13 cellular contexts compared by ENCODE assay signal in the genomic region with DNA sequence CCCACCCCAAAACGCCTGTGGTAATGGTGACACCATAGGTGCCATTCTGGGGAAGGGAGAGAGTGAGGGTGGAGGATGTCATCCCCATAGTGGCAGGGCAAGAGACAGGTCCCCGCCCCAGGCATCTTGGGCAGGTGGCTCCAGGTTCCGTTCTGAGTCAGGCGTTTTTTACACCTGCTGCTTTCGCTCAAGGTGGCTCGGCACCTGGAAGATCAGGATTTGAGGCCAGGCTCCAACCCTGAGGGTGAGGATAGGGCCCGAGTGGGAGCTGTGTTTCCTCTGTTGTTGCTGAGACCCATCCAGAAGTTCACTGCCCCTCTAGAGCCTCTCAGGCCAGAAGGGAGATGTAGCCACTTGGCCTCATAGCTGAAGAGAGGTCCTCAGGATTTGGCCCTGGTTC. TPM values are rescaled to one million over a fixed set of nuclear protein-coding genes. Genes with fewer than 3 reads are reported as not detected.
DNase-seq lines count a peak whose midpoint lies in the region; ATAC-seq and TF ChIP-seq lines count a peak whose summit lies in the region.
"Had no signal": no experiment of that assay in that cellular context is flagged by ENCODE, and none has a peak within 500 bp of the region (broad histone marks: within the 10 kb centered on the region; RNA-seq: fewer than 3 reads in every experiment).

No MANE protein-coding gene starts in this region.

- no peaks in the 10 kb centered on the region for H3K9me3 Mint-ChIP-seq in activated T-cell treated with anti-CD3 and anti-CD28 coated beads, Interleukin-2, amount 50 U/mL, for 24 hours
- H3K9me3 Mint-ChIP-seq in chondrocyte (ENCODE audit: low read depth), result no peaks in the 10 kb centered on the region
- H3K9me3 Mint-ChIP-seq: activated CD4-positive, alpha-beta memory T cell treated with anti-CD3 and anti-CD28 coated beads, Interleukin-2, amount 10 ng/mL, durations not matched to agents 7 days and 5 days had no signal

- no peak overlapping the region for H3K27ac Mint-ChIP-seq in activated T-cell treated with anti-CD3 and anti-CD28 coated beads, Interleukin-2, amount 50 U/mL, for 24 hours
- H3K27ac Mint-ChIP-seq in chondrocyte (ENCODE audit: unreplicated experiment), result peak overlapping the region; percentile 75

- H3K27me3 Mint-ChIP-seq in activated T-cell treated with anti-CD3 and anti-CD28 coated beads, Interleukin-2, amount 50 U/mL, for 24 hours, result no peaks in the 10 kb centered on the region
- no peaks in the 10 kb centered on the region for H3K27me3 Mint-ChIP-seq in chondrocyte (ENCODE audit: low read depth)
- H3K27me3 Mint-ChIP-seq: activated CD4-positive, alpha-beta memory T cell treated with anti-CD3 and anti-CD28 coated beads, Interleukin-2, amount 10 ng/mL, durations not matched to agents 7 days and 5 days had no signal

- peaks cover 53% of the 10 kb centered on the region for H3K4me1 Mint-ChIP-seq in activated T-cell treated with anti-CD3 and anti-CD28 coated beads, Interleukin-2, amount 50 U/mL, for 24 hours (ENCODE audit: low read depth)
- H3K4me1 Mint-ChIP-seq in chondrocyte (ENCODE audit: low read depth), result peaks cover 77% of the 10 kb centered on the region

- H3K36me3 Mint-ChIP-seq in activated T-cell treated with anti-CD3 and anti-CD28 coated beads, Interleukin-2, amount 50 U/mL, for 24 hours (ENCODE audit: low read depth), result no peaks in the 10 kb centered on the region
- H3K36me3 Mint-ChIP-seq in chondrocyte (ENCODE audit: low read depth), result no peaks in the 10 kb centered on the region

- no peak for TF ChIP-seq CTCF in chondrocyte (IDR thresholded peaks at IDR 0.05)

- no peak for ATAC-seq in GM18870 (IDR thresholded peaks at IDR 0.05; ENCODE audit: unreplicated experiment)

- DNase-seq in activated T-cell treated with anti-CD3 and anti-CD28 coated beads, Interleukin-2, amount 50 U/mL, for 24 hours, result peak; percentile 29
- DNase-seq in activated T-cell treated with anti-CD3 and anti-CD28 coated beads, Interleukin-2, amount 50 U/mL, for 1 hour, result no peak
- DNase-seq in NAMALWA (ENCODE audit: low spot score), result peak; percentile 40
- DNase-seq in chondrocyte (ENCODE audit: low spot score), result no peak
- DNase-seq in stimulated activated CD8-positive, alpha-beta memory T cell treated with anti-CD3 and anti-CD28 coated beads, Interleukin-4, amount 100 ng/mL, for 48 hours, result peak; percentile 34
- DNase-seq in ecto neural progenitor cell (ENCODE audit: low spot score), result no peak
- DNase-seq in HuH-7 (ENCODE audit: low spot score), result no peak
- DNase-seq: activated effector memory CD4-positive, alpha-beta T cell treated with Interleukin-2 at 50 U/mL for 16 hours; COR-L47; left ventricle myocardium superior; NCI-H748 treated with DMSO at 0.1 percent for 48 hours had no signal

- no peak overlapping the region for H3K4me3 Mint-ChIP-seq in activated T-cell treated with anti-CD3 and anti-CD28 coated beads, Interleukin-2, amount 50 U/mL, for 24 hours
- no peak overlapping the region for H3K4me3 Mint-ChIP-seq in chondrocyte (ENCODE audit: unreplicated experiment)
- H3K4me3 Mint-ChIP-seq: activated CD4-positive, alpha-beta memory T cell treated with anti-CD3 and anti-CD28 coated beads, Interleukin-2, amount 10 ng/mL, durations not matched to agents 7 days and 5 days had no signal

RNA-seq across cellular contexts. Expression of a gene that starts 36.6 kb away (rescaled TPM):
- total RNA-seq in chondrocyte, result 4.8 to 9.7 TPM (median 8.7 TPM) in 3 replicates

Comparison
In these comparisons a context has a peak if more than half of its experiments do, and no peak if none do; other contexts are left out.
1. DNase-seq: peak in activated T-cell treated with anti-CD3 and anti-CD28 coated beads, Interleukin-2, amount 50 U/mL, for 24 hours (single experiment), NAMALWA (single experiment) and stimulated activated CD8-positive, alpha-beta memory T cell treated with anti-CD3 and anti-CD28 coated beads, Interleukin-4, amount 100 ng/mL, for 48 hours (single experiment); none in activated T-cell treated with anti-CD3 and anti-CD28 coated beads, Interleukin-2, amount 50 U/mL, for 1 hour (single experiment), chondrocyte (single experiment), ecto neural progenitor cell (single experiment) and HuH-7 (single experiment).